Comparison of ENCODE assay signal across 14 cellular contexts in genomic region chr1:119659628-119660027, GRCh38. TPM values are rescaled to one million over a fixed set of nuclear protein-coding genes. Genes with fewer than 3 reads are reported as not detected.
DNase-seq lines count a peak whose midpoint lies in the region; ATAC-seq and TF ChIP-seq lines count a peak whose summit lies in the region.
"Had no signal": no experiment of that assay in that cellular context is flagged by ENCODE, and none has a peak within 500 bp of the region (broad histone marks: within the 10 kb centered on the region; RNA-seq: fewer than 3 reads in every experiment).

No MANE protein-coding gene starts in this region.

- no peaks in the 10 kb centered on the region for H3K36me3 ChIP-seq in lower lobe of right lung
- no peaks in the 10 kb centered on the region for H3K36me3 ChIP-seq in thyroid gland
- H3K36me3 ChIP-seq: esophagus muscularis mucosa had no signal

- intact Hi-C loops in lower lobe of right lung (cut with DNase I) = no loop called here
- intact Hi-C loops in thyroid gland (cut with DNase I) = no loop called here

- H3K4me1 ChIP-seq in lower lobe of right lung = peaks cover 18% of the 10 kb centered on the region
- H3K4me1 ChIP-seq in thyroid gland = peaks cover 33 to 39% of the 10 kb centered on the region in 2 donors

- in situ Hi-C loops in GM13976 (cut with MboI; ENCODE audit: low sequenced_read_pairs, unreplicated experiment) = loop anchor here (5.0 kb wide), 1 partner anchor 42 kb away; no protein-coding TSS in a partner anchor

- H3K27ac ChIP-seq in lower lobe of right lung (no peak overlapping the region), thyroid gland (peak overlapping the region; percentile 78 to 91 (median 79))
- H3K27ac ChIP-seq: esophagus muscularis mucosa had no signal

- DNase-seq in HCEC 1CT (peak; percentile 32), fibroblast of pulmonary artery (ENCODE audit: low read depth) (peak; percentile 81), lower lobe of right lung (peak; percentile 47), thyroid gland (peak; percentile 77 to 80), GM13976 (ENCODE audit: low spot score) (no peak), pons (ENCODE audit: low spot score) (no peak)
- DNase-seq in central memory CD4-positive, alpha-beta T cell = no peak
- DNase-seq: activated CD4-positive, alpha-beta T cell treated with anti-CD3 and anti-CD28 coated beads, Interleukin-2, amount 10 ng/mL, durations not matched to agents 7 days and 5 days; activated T-cell treated with anti-CD3 and anti-CD28 coated beads, Interleukin-2, amount 50 U/mL, for 4 hours; amniotic stem cell; CD8-positive, alpha-beta T cell; NCI-H187 treated with DMSO at 0.1 percent for 48 hours had no signal

- TF ChIP-seq POLR2A in thyroid gland (IDR thresholded peaks at IDR 0.05) = peak in 1 of 2 donors; percentile 24

- ATAC-seq in lower lobe of right lung (peak; percentile 54 to 72), HG03342 (IDR thresholded peaks at IDR 0.05; ENCODE audit: unreplicated experiment) (no peak)
- ATAC-seq: activated T-cell treated with anti-CD3 and anti-CD28 coated beads, Interleukin-2, amount 50 U/mL, for 4 hours; CD8-positive, alpha-beta T cell had no signal

- H3K9me3 ChIP-seq in lower lobe of right lung (no peaks in the 10 kb centered on the region), thyroid gland (no peaks in the 10 kb centered on the region)
- H3K9me3 ChIP-seq: esophagus muscularis mucosa had no signal

- TF ChIP-seq CTCF in fibroblast of pulmonary artery (IDR thresholded peaks at IDR 0.05; ENCODE audit: low read length, missing control alignments) = no peak
- no peak for TF ChIP-seq CTCF in lower lobe of right lung (IDR thresholded peaks at IDR 0.05)
- TF ChIP-seq CTCF in thyroid gland (IDR thresholded peaks at IDR 0.05) = no peak
- no peak for TF ChIP-seq CTCF in GM13976 (IDR thresholded peaks at IDR 0.05; ENCODE audit: borderline replicate concordance, control extremely low read depth, extremely low read depth, insufficient read depth, missing control alignments)

- WGBS in thyroid gland, 2 donors = 14 to 19% methylated on average over 3 of the region's 3 CpGs

- H3K4me3 ChIP-seq in fibroblast of pulmonary artery (replicated peaks; ENCODE audit: low read depth, low read length) = no peak overlapping the region
- H3K4me3 ChIP-seq in lower lobe of right lung = no peak overlapping the region
- no peak overlapping the region for H3K4me3 ChIP-seq in thyroid gland (replicated peaks in 1 of 3)
- H3K4me3 ChIP-seq: esophagus muscularis mucosa had no signal

- no peaks in the 10 kb centered on the region for H3K27me3 ChIP-seq in lower lobe of right lung (ENCODE audit: low read depth)
- H3K27me3 ChIP-seq in thyroid gland = no peaks in the 10 kb centered on the region
- H3K27me3 ChIP-seq: esophagus muscularis mucosa had no signal

RNA-seq across cellular contexts. Expression of gene ZNF697, which starts 11.6 kb away (rescaled TPM):
- 8.7 TPM for total RNA-seq in lower lobe of right lung
- 10 to 100 TPM; 10.8 to 17.9 (median 11.9) TPM for total RNA-seq in thyroid gland
- total RNA-seq: CD8-positive, alpha-beta T cell had no signal

RNA-seq across cellular contexts. Expression of gene PHGDH, which starts 52.1 kb away (rescaled TPM):
- total RNA-seq in lower lobe of right lung (60.8 TPM), thyroid gland (100 to 1,000 TPM in 2 of 4 donors, 10 to 100 TPM in 2; 36.0 to 308 (median 102) TPM)

Comparison
In these comparisons a context has a peak if more than half of its experiments do, and no peak if none do; other contexts are left out.
1. DNase-seq: peak in HCEC 1CT (single experiment), fibroblast of pulmonary artery (single experiment), lower lobe of right lung (single experiment) and thyroid gland (2 of 2); none in GM13976 (single experiment), central memory CD4-positive, alpha-beta T cell (single experiment) and pons (single experiment).